In genomic region chr6:2966347-2966746, GRCh38 we compare ENCODE assay signal across 16 cellular contexts.
"Had no signal": no experiment of that assay in that cellular context is flagged by ENCODE, and none has a peak within 500 bp of the region (broad histone marks: within the 10 kb centered on the region; RNA-seq: fewer than 3 reads in every experiment).

No MANE protein-coding gene starts in this region.

- H3K27ac ChIP-seq: foreskin keratinocyte, neutrophil, right lobe of liver had no signal

- H3K36me3 ChIP-seq: neutrophil, right lobe of liver had no signal

- DNase-seq: activated CD4-positive, alpha-beta T cell treated with anti-CD3 and anti-CD28 coated beads for 1 hour; activated CD4-positive, alpha-beta T cell treated with anti-CD3 and anti-CD28 coated beads, Interleukin-2, amount 50 U/mL, for 48 hours; activated CD8-positive, alpha-beta memory T cell treated with anti-CD3 and anti-CD28 coated beads, Interleukin-2, amount 50 U/mL, for 4 hours; activated naive CD8-positive, alpha-beta T cell treated with anti-CD3 and anti-CD28 coated beads, Interleukin-2, amount 10 ng/mL, durations not matched to agents 7 days and 5 days; anterior cingulate cortex; foreskin keratinocyte; head of caudate nucleus; left lung; stimulated activated CD4-positive, alpha-beta T cell treated with anti-CD3 and anti-CD28 coated beads, Interleukin-2, amount 100 ng/mL, for 24 hours; stimulated activated naive CD4-positive, alpha-beta T cell; SW 1271; upper lobe of left lung had no signal

- H3K4me3 ChIP-seq: left lung, right lobe of liver, upper lobe of left lung had no signal

- H3K27me3 ChIP-seq: foreskin keratinocyte, left lung, neutrophil, right lobe of liver, upper lobe of left lung had no signal

- H3K9me3 Mint-ChIP-seq: activated naive CD8-positive, alpha-beta T cell treated with anti-CD3 and anti-CD28 coated beads, Interleukin-2, amount 10 ng/mL, durations not matched to agents 7 days and 5 days; memory B cell; T-helper 2 cell treated with Interferon-gamma antibody and Interleukin-4, amounts not matched to agents 5 μg/mL and 100 μg/mL, for 36 hours had no signal

- H3K9me3 ChIP-seq: left lung, neutrophil, right lobe of liver, upper lobe of left lung had no signal

- H3K4me3 Mint-ChIP-seq: activated naive CD8-positive, alpha-beta T cell treated with anti-CD3 and anti-CD28 coated beads, Interleukin-2, amount 10 ng/mL, durations not matched to agents 7 days and 5 days; memory B cell; T-helper 2 cell treated with Interferon-gamma antibody and Interleukin-4, amounts not matched to agents 5 μg/mL and 100 μg/mL, for 36 hours had no signal

- H3K27ac Mint-ChIP-seq: activated naive CD8-positive, alpha-beta T cell treated with anti-CD3 and anti-CD28 coated beads, Interleukin-2, amount 10 ng/mL, durations not matched to agents 7 days and 5 days; memory B cell; T-helper 2 cell treated with Interferon-gamma antibody and Interleukin-4, amounts not matched to agents 5 μg/mL and 100 μg/mL, for 36 hours had no signal

- H3K27me3 Mint-ChIP-seq: activated naive CD8-positive, alpha-beta T cell treated with anti-CD3 and anti-CD28 coated beads, Interleukin-2, amount 10 ng/mL, durations not matched to agents 7 days and 5 days; memory B cell had no signal

- H3K4me1 ChIP-seq: foreskin keratinocyte had no signal
